ENCODE assay signal across 19 cellular contexts in the genomic region with DNA sequence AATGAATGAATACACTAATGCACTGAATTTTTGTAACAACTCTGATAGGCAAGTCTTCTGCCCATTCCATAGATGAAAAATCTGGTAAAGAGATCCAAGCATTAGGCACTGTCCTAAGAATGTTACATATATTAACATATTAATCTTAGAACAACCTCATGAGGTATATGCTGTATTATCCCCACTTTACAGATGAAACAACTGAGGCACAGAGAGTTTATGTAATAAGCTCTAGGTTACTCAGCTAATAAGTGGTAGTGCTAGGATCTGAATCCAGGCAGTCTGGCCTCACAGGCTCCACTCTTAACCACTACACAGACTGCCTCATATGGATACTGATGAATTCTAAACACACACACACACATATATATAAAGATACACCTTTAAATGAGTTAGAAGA. TPM values are rescaled to one million over a fixed set of nuclear protein-coding genes. Genes with fewer than 3 reads are reported as not detected.
DNase-seq lines count a peak whose midpoint lies in the region; ATAC-seq and TF ChIP-seq lines count a peak whose summit lies in the region.
"Had no signal": no experiment of that assay in that cellular context is flagged by ENCODE, and none has a peak within 500 bp of the region (broad histone marks: within the 10 kb centered on the region; RNA-seq: fewer than 3 reads in every experiment).

No MANE protein-coding gene starts in this region.

- H3K4me3 ChIP-seq in tibial nerve, result no peak overlapping the region
- no peak overlapping the region for H3K4me3 ChIP-seq in HAP-1

- no peak overlapping the region for H3K4me3 Mint-ChIP-seq in activated CD4-positive, alpha-beta T cell treated with anti-CD3 and anti-CD28 coated beads, Interleukin-2, amount 10 ng/mL, durations not matched to agents 24 days and 14 days
- no peak overlapping the region for H3K4me3 Mint-ChIP-seq in T-helper 17 cell
- no peak overlapping the region for H3K4me3 Mint-ChIP-seq in immature natural killer cell
- H3K4me3 Mint-ChIP-seq in stimulated activated naive B cell treated with anti-CD40 and anti-IgM and Interleukin-4, amounts not matched to agents 10 μg/mL and 1 μg/mL and 100 μg/mL, for 72 hours, result no peak overlapping the region
- no peak overlapping the region for H3K4me3 Mint-ChIP-seq in activated CD8-positive, alpha-beta memory T cell treated with anti-CD3 and anti-CD28 coated beads, Interleukin-2, amount 10 ng/mL, durations not matched to agents 7 days and 5 days
- H3K4me3 Mint-ChIP-seq: H9 had no signal

- peaks cover 0 to 20% (median 10%) of the 10 kb centered on the region in 4 donors for H3K4me1 ChIP-seq in tibial nerve
- H3K4me1 ChIP-seq in HAP-1, result peaks cover 11% of the 10 kb centered on the region

- intact Hi-C loops in activated CD4-positive, alpha-beta T cell treated with anti-CD3 and anti-CD28 coated beads, Interleukin-2, amount 10 ng/mL, durations not matched to agents 24 days and 14 days (cut with micrococcal nuclease), result no loop called here

- H3K36me3 ChIP-seq in tibial nerve (peaks cover 0 to 14% (median 0%) of the 10 kb centered on the region in 3 donors), HAP-1 (replicated peaks) (0 out of 2 replicates have a peak, but pooled peaks cover 2% of the 10 kb centered on the region)

- TF ChIP-seq POLR2A in tibial nerve (IDR thresholded peaks at IDR 0.05), result no peak

- H3K27me3 ChIP-seq in tibial nerve, result no peaks in the 10 kb centered on the region
- no peaks in the 10 kb centered on the region for H3K27me3 ChIP-seq in HAP-1 (ENCODE audit: low read depth)

- TF ChIP-seq CTCF in tibial nerve (IDR thresholded peaks at IDR 0.05), result no peak

- H3K27ac ChIP-seq in tibial nerve, result no peak overlapping the region

- CTCF ChIA-PET in activated CD8-positive, alpha-beta memory T cell treated with anti-CD3 and anti-CD28 coated beads, Interleukin-2, amount 10 ng/mL, durations not matched to agents 7 days and 5 days (lab: Charles Lee), result interaction anchor here (1.9 kb wide), 1 partner anchor 56 kb away, joined by 7 read pairs; no protein-coding TSS in a partner anchor

- peaks cover 4% of the 10 kb centered on the region for H3K9me3 Mint-ChIP-seq in activated CD4-positive, alpha-beta T cell treated with anti-CD3 and anti-CD28 coated beads, Interleukin-2, amount 10 ng/mL, durations not matched to agents 24 days and 14 days
- no peaks in the 10 kb centered on the region for H3K9me3 Mint-ChIP-seq in immature natural killer cell
- H3K9me3 Mint-ChIP-seq in stimulated activated naive B cell treated with anti-CD40 and anti-IgM and Interleukin-4, amounts not matched to agents 10 μg/mL and 1 μg/mL and 100 μg/mL, for 72 hours, result no peaks in the 10 kb centered on the region
- H3K9me3 Mint-ChIP-seq in activated CD8-positive, alpha-beta memory T cell treated with anti-CD3 and anti-CD28 coated beads, Interleukin-2, amount 10 ng/mL, durations not matched to agents 7 days and 5 days (ENCODE audit: low read depth), result no peaks in the 10 kb centered on the region
- H3K9me3 Mint-ChIP-seq: H9 had no signal

- H3K36me3 Mint-ChIP-seq in activated CD4-positive, alpha-beta T cell treated with anti-CD3 and anti-CD28 coated beads, Interleukin-2, amount 10 ng/mL, durations not matched to agents 24 days and 14 days (ENCODE audit: low read depth), result peaks cover 42% of the 10 kb centered on the region
- H3K36me3 Mint-ChIP-seq in T-helper 17 cell (ENCODE audit: low read depth) (peaks cover 15% of the 10 kb centered on the region), immature natural killer cell (peaks cover 11 to 27% (median 21%) of the 10 kb centered on the region in 3 donors)
- H3K36me3 Mint-ChIP-seq in stimulated activated naive B cell treated with anti-CD40 and anti-IgM and Interleukin-4, amounts not matched to agents 10 μg/mL and 1 μg/mL and 100 μg/mL, for 72 hours, result peaks cover 17 to 22% of the 10 kb centered on the region in 2 donors
- peaks cover 34% of the 10 kb centered on the region for H3K36me3 Mint-ChIP-seq in activated CD8-positive, alpha-beta memory T cell treated with anti-CD3 and anti-CD28 coated beads, Interleukin-2, amount 10 ng/mL, durations not matched to agents 7 days and 5 days

- H3K27ac Mint-ChIP-seq in activated CD4-positive, alpha-beta T cell treated with anti-CD3 and anti-CD28 coated beads, Interleukin-2, amount 10 ng/mL, durations not matched to agents 24 days and 14 days, result peak overlapping the region; percentile 3
- H3K27ac Mint-ChIP-seq in T-helper 17 cell (peak overlapping the region; percentile 63), immature natural killer cell (peak overlapping the region in 5 of 6 donors; percentile 16 to 83 (median 56))
- peak overlapping the region; percentile 28 for H3K27ac Mint-ChIP-seq in stimulated activated naive B cell treated with anti-CD40 and anti-IgM and Interleukin-4, amounts not matched to agents 10 μg/mL and 1 μg/mL and 100 μg/mL, for 72 hours
- H3K27ac Mint-ChIP-seq in activated CD8-positive, alpha-beta memory T cell treated with anti-CD3 and anti-CD28 coated beads, Interleukin-2, amount 10 ng/mL, durations not matched to agents 7 days and 5 days, result no peak overlapping the region

- no peaks in the 10 kb centered on the region for H3K9me3 ChIP-seq in T-helper 17 cell (ENCODE audit: control insufficient read depth, low read length, poor library complexity, severe bottlenecking)
- H3K9me3 ChIP-seq in tibial nerve, result no peaks in the 10 kb centered on the region
- no peaks in the 10 kb centered on the region for H3K9me3 ChIP-seq in HAP-1

- no peak for TF ChIP-seq EP300 in tibial nerve (IDR thresholded peaks at IDR 0.05)

- H3K4me1 Mint-ChIP-seq in activated CD4-positive, alpha-beta T cell treated with anti-CD3 and anti-CD28 coated beads, Interleukin-2, amount 10 ng/mL, durations not matched to agents 24 days and 14 days, result peaks cover 53% of the 10 kb centered on the region
- H3K4me1 Mint-ChIP-seq in T-helper 17 cell (peaks cover 43% of the 10 kb centered on the region), immature natural killer cell (peaks cover 25 to 55% of the 10 kb centered on the region in 2 donors)
- H3K4me1 Mint-ChIP-seq in stimulated activated naive B cell treated with anti-CD40 and anti-IgM and Interleukin-4, amounts not matched to agents 10 μg/mL and 1 μg/mL and 100 μg/mL, for 72 hours, result peaks cover 14 to 39% of the 10 kb centered on the region in 2 donors
- peaks cover 57% of the 10 kb centered on the region for H3K4me1 Mint-ChIP-seq in activated CD8-positive, alpha-beta memory T cell treated with anti-CD3 and anti-CD28 coated beads, Interleukin-2, amount 10 ng/mL, durations not matched to agents 7 days and 5 days

- in situ Hi-C loops in HAP-1 (cut with MboI; ENCODE audit: low sequenced_read_pairs), result no loop called here

- no peaks in the 10 kb centered on the region for H3K27me3 Mint-ChIP-seq in activated CD4-positive, alpha-beta T cell treated with anti-CD3 and anti-CD28 coated beads, Interleukin-2, amount 10 ng/mL, durations not matched to agents 24 days and 14 days
- H3K27me3 Mint-ChIP-seq in T-helper 17 cell, result no peaks in the 10 kb centered on the region
- peaks cover 8 to 16% (median 10%) of the 10 kb centered on the region in 3 donors for H3K27me3 Mint-ChIP-seq in immature natural killer cell (ENCODE audit: low read depth in 3 of 3)
- no peaks in the 10 kb centered on the region for H3K27me3 Mint-ChIP-seq in stimulated activated naive B cell treated with anti-CD40 and anti-IgM and Interleukin-4, amounts not matched to agents 10 μg/mL and 1 μg/mL and 100 μg/mL, for 72 hours
- no peaks in the 10 kb centered on the region for H3K27me3 Mint-ChIP-seq in activated CD8-positive, alpha-beta memory T cell treated with anti-CD3 and anti-CD28 coated beads, Interleukin-2, amount 10 ng/mL, durations not matched to agents 7 days and 5 days

- DNase-seq in activated CD4-positive, alpha-beta T cell treated with anti-CD3 and anti-CD28 coated beads, Interleukin-2, amount 10 ng/mL, durations not matched to agents 24 days and 14 days, result no peak
- no peak for DNase-seq in activated CD4-positive, alpha-beta T cell treated with anti-CD3 and anti-CD28 coated beads for 48 hours
- DNase-seq in T-helper 17 cell (no peak), immature natural killer cell (no peak), tibial nerve (ENCODE audit: low spot score in 2 of 2) (no peak), HAP-1 (ENCODE audit: low spot score in 2 of 2) (no peak)
- no peak for DNase-seq in stimulated activated naive B cell treated with anti-CD40 and anti-IgM and Interleukin-4, amounts not matched to agents 10 μg/mL and 1 μg/mL and 100 μg/mL, for 72 hours
- DNase-seq in activated CD8-positive, alpha-beta memory T cell treated with anti-CD3 and anti-CD28 coated beads, Interleukin-2, amount 10 ng/mL, durations not matched to agents 7 days and 5 days, result no peak
- DNase-seq: 8988T, Calu3, GF-D8, H9, MM.1S, NCI-H1092, NCI-H1436 treated with DMSO at 0.1 percent for 48 hours, NCI-H2029, NCI-H2171, NCI-H526 had no signal

- no peak for ATAC-seq in T-helper 17 cell
- ATAC-seq in stimulated activated naive B cell treated with anti-CD40 and anti-IgM and Interleukin-4, amounts not matched to agents 10 μg/mL and 1 μg/mL and 100 μg/mL, for 72 hours (replicated peaks), result no peak
- no peak for ATAC-seq in activated CD8-positive, alpha-beta memory T cell treated with anti-CD3 and anti-CD28 coated beads, Interleukin-2, amount 10 ng/mL, durations not matched to agents 7 days and 5 days
- ATAC-seq: Panc1 had no signal

RNA-seq across cellular contexts. Expression of a gene that starts 52.8 kb away (rescaled TPM):
- 55.6 and 56.6 TPM in 2 replicates for total RNA-seq in activated CD4-positive, alpha-beta T cell treated with anti-CD3 and anti-CD28 coated beads, Interleukin-2, amount 10 ng/mL, durations not matched to agents 24 days and 14 days
- total RNA-seq in T-helper 17 cell (10 to 100 TPM; 52.3 to 59.9 TPM), tibial nerve (10 to 100 TPM; 12.0 to 18.6 (median 15.6) TPM)
- polyA plus RNA-seq in immature natural killer cell, result 10 to 100 TPM; 19.6 to 37.0 (median 21.8) TPM
- 10 to 100 TPM; 49.7 to 63.2 TPM for total RNA-seq in activated CD8-positive, alpha-beta memory T cell treated with anti-CD3 and anti-CD28 coated beads, Interleukin-2, amount 10 ng/mL, durations not matched to agents 7 days and 5 days
